2 cellular contexts compared by ENCODE assay signal in genomic region chr10:119022846-119023552, GRCh38.
TF ChIP-seq lines count a peak whose summit lies in the region.

No MANE protein-coding gene starts in this region.

TF ChIP-seq in GM23338, 12 proteins besides CTCF, POLR2A, EP300 and RAD21:
- TF ChIP-seq ZNF114 (CRISPR knock-in tag; IDR thresholded peaks at IDR 0.05), result no peak
- no peak for TF ChIP-seq EZH2 (IDR thresholded peaks at IDR 0.05; ENCODE audit: low read depth, unreplicated experiment)
- no peak for TF ChIP-seq STAT1 (IDR thresholded peaks at IDR 0.05; ENCODE audit: unreplicated experiment)
- TF ChIP-seq REST (IDR thresholded peaks at IDR 0.05; ENCODE audit: unreplicated experiment), result no peak
- TF ChIP-seq JUNB (IDR thresholded peaks at IDR 0.05; ENCODE audit: unreplicated experiment), result no peak
- no peak for TF ChIP-seq NANOG (IDR thresholded peaks at IDR 0.05; ENCODE audit: borderline replicate concordance)
- no peak for TF ChIP-seq ZNF331 (CRISPR knock-in tag; IDR thresholded peaks at IDR 0.05; ENCODE audit: low read depth)
- no peak for TF ChIP-seq ETS1 (IDR thresholded peaks at IDR 0.05)
- no peak for TF ChIP-seq EZH2phosphoT487 (IDR thresholded peaks at IDR 0.05; ENCODE audit: unreplicated experiment)
- TF ChIP-seq CREB1 (CRISPR knock-in tag; IDR thresholded peaks at IDR 0.05; ENCODE audit: low read depth), result no peak
- no peak for TF ChIP-seq POLR2AphosphoS5 (IDR thresholded peaks at IDR 0.05; ENCODE audit: low read depth)
- TF ChIP-seq ZNF462 (CRISPR knock-in tag; IDR thresholded peaks at IDR 0.05), result no peak

TF ChIP-seq in H1, 55 proteins besides CTCF, POLR2A, EP300 and RAD21:
- TF ChIP-seq SP4 (IDR thresholded peaks at IDR 0.05; ENCODE audit: low read length) (no peak), RBBP5 (IDR thresholded peaks at IDR 0.05; ENCODE audit: borderline replicate concordance, low read depth, low read length) (no peak), SIX5 (IDR thresholded peaks at IDR 0.05; ENCODE audit: low read depth, low read length) (no peak), ASH2L (IDR thresholded peaks at IDR 0.05; ENCODE audit: low read length) (no peak), CBX5 (IDR thresholded peaks at IDR 0.05; ENCODE audit: low read depth, low read length) (no peak), E2F6 (IDR thresholded peaks at IDR 0.05) (no peak), FOSL1 (IDR thresholded peaks at IDR 0.05; ENCODE audit: insufficient read depth, low read depth, low read length) (no peak), MAX (IDR thresholded peaks at IDR 0.05) (no peak), CEBPB (IDR thresholded peaks at IDR 0.05; ENCODE audit: low read depth, low read length) (no peak), TAF7 (optimal IDR thresholded peaks at IDR 0.05; ENCODE audit: borderline replicate concordance, low read depth, low read length) (no peak)
